8 cellular contexts compared by ENCODE assay signal in the genomic region with DNA sequence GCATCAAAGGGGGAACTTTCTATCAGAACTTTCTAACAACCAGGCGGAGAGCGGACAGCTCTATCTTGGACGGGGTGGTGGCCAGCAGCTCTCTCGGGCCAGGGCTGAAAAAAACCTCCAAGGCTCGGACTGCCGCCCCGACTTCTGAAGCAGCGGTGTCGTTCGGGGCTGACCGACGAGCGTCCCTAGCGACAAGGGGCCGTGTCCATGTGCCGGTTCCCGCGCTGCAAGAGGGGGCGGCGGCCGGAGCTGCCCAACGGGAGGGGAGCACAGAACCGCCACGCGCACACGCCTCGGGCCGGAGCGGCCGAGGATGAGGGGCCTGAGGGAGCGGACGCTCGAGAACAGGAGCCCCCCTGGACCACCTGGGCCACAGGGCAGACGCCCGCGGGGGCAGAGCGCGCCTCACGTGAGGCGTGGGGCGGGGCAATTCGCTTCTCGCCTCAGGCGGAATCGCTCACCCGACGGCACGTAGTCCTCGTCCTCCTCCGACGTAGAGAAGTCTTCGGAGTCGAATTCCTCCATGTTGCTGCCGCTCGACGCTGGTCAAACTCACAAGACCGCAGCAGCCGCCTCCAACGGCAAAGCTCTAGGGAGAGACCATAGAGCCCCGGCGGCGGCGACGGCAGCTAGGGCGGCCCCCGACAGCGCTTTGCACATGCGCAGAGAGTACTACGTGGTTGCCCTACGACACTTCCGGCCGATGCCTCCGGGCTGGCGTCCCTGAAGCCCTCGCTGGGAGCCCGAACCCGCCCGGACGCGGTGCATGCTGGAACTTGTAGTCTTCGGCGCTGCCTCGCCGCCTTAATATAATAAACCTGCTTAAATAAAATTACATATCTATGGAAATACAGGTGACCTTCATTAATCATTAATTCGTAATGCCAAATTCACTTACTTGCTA. TPM values are rescaled to one million over a fixed set of nuclear protein-coding genes. Genes with fewer than 3 reads are reported as not detected.
DNase-seq lines count a peak whose midpoint lies in the region; ATAC-seq lines count a peak whose summit lies in the region.

A gene (minus strand): TSS at position 676 of the 904 bp plus-strand sequence. CDS start 151 bp downstream, at position 525.

- H3K36me3 Mint-ChIP-seq in CD8-positive, alpha-beta memory T cell: peaks cover 0 to 18% (median 0%) of the 10 kb centered on the region in 3 donors

- H3K27me3 Mint-ChIP-seq in CD8-positive, alpha-beta memory T cell: peaks cover 0 to 2% of the 10 kb centered on the region in 2 donors

- H3K9me3 ChIP-seq in CD8-positive, alpha-beta memory T cell (ENCODE audit: low read length): no peaks in the 10 kb centered on the region
- no peaks in the 10 kb centered on the region for H3K9me3 ChIP-seq in effector memory CD4-positive, alpha-beta T cell (ENCODE audit: control insufficient read depth, low read length)

- peak within 1 kb of the TSS; percentile 86 to 95 (median 93) for H3K4me3 Mint-ChIP-seq in CD8-positive, alpha-beta memory T cell

- POLR2A ChIA-PET in CD8-positive, alpha-beta memory T cell (lab: Charles Lee): interaction anchor here (0.6 to 2.5 kb wide), 10 partner anchors 12 to 1138 kb away, joined by 3 to 21 read pairs (median 4); a partner anchor contains a TSS
- POLR2A ChIA-PET in activated CD8-positive, alpha-beta memory T cell treated with anti-CD3 and anti-CD28 coated beads for 36 hours (lab: Charles Lee): interaction anchor here (0.8 to 1.3 kb wide), 7 partner anchors 12 to 214 kb away, joined by 3 to 5 read pairs (median 4); a partner anchor contains a TSS

- H3K4me1 ChIP-seq in CD8-positive, alpha-beta memory T cell (ENCODE audit: insufficient read depth, low read length): peaks cover 12% of the 10 kb centered on the region
- H3K4me1 ChIP-seq in effector memory CD4-positive, alpha-beta T cell (ENCODE audit: control insufficient read depth, insufficient read depth, low read length, poor library complexity, severe bottlenecking): peaks cover 3% of the 10 kb centered on the region

- peak within 1 kb of the TSS; percentile 93 for H3K4me3 ChIP-seq in CD8-positive, alpha-beta memory T cell (ENCODE audit: low read length)
- H3K4me3 ChIP-seq in effector memory CD4-positive, alpha-beta T cell (ENCODE audit: insufficient read depth, low read depth, low read length, poor library complexity, severe bottlenecking): peak within 1 kb of the TSS; percentile 63

- peak within 1 kb of the TSS; percentile 94 to 99 (median 97) for H3K27ac Mint-ChIP-seq in CD8-positive, alpha-beta memory T cell

- ATAC-seq in GM19467 (IDR thresholded peaks at IDR 0.05; ENCODE audit: unreplicated experiment): peak; percentile 94

- peak within 1 kb of the TSS; percentile 98 for H3K27ac ChIP-seq in CD8-positive, alpha-beta memory T cell (ENCODE audit: low read depth, low read length)
- H3K27ac ChIP-seq in effector memory CD4-positive, alpha-beta T cell (ENCODE audit: insufficient read depth, low read length, poor library complexity, severe bottlenecking): peak within 1 kb of the TSS; percentile 96

- CTCF ChIA-PET in CD8-positive, alpha-beta memory T cell (lab: Charles Lee): interaction anchor here (0.8 to 2.7 kb wide), 14 partner anchors 12 to 233 kb away, joined by 3 to 37 read pairs (median 4); a partner anchor contains a TSS
- CTCF ChIA-PET in activated CD8-positive, alpha-beta memory T cell treated with anti-CD3 and anti-CD28 coated beads for 36 hours (lab: Charles Lee): interaction anchor here (0.7 to 2.7 kb wide), 8 partner anchors 11 to 1779 kb away, joined by 3 to 14 read pairs (median 6); a partner anchor contains a TSS

- H3K9me3 Mint-ChIP-seq in CD8-positive, alpha-beta memory T cell: no peaks in the 10 kb centered on the region

- no peaks in the 10 kb centered on the region for H3K36me3 ChIP-seq in CD8-positive, alpha-beta memory T cell (ENCODE audit: insufficient read depth, low read length)
- no peaks in the 10 kb centered on the region for H3K36me3 ChIP-seq in effector memory CD4-positive, alpha-beta T cell (ENCODE audit: control insufficient read depth, insufficient read depth, low read length)

- peak; percentile 94 to 98 (median 96) for DNase-seq in CD8-positive, alpha-beta memory T cell
- peak; percentile 88 for DNase-seq in HS-27A (ENCODE audit: low read depth)
- DNase-seq in NK-92 treated with Interleukin-12 subunit alpha and Interleukin-12 subunit beta, amount 100 ng/mL, for 24 hours (lab: John Stamatoyannopoulos, UW): peak; percentile 89
- peak; percentile 90 to 94 (median 91) for DNase-seq in effector memory CD4-positive, alpha-beta T cell
- peak; percentile 98 for DNase-seq in medulla oblongata (ENCODE audit: extremely low spot score)
- peak; percentile 90 for DNase-seq in stimulated activated CD8-positive, alpha-beta memory T cell treated with anti-CD3 and anti-CD28 coated beads, Interleukin-12 subunit alpha, Interleukin-12 subunit beta, amount 100 ng/mL, for 1 hour (ENCODE audit: low read depth)

- H3K27me3 ChIP-seq in CD8-positive, alpha-beta memory T cell (ENCODE audit: insufficient read depth, low read length, poor library complexity, severe bottlenecking): no peaks in the 10 kb centered on the region
- H3K27me3 ChIP-seq in effector memory CD4-positive, alpha-beta T cell (replicated peaks; ENCODE audit: control insufficient read depth, insufficient read depth, low read length, poor library complexity, severe bottlenecking): no peaks in the 10 kb centered on the region

- H3K4me1 Mint-ChIP-seq in CD8-positive, alpha-beta memory T cell: peaks cover 25 to 46% (median 39%) of the 10 kb centered on the region in 3 donors

RNA-seq across cellular contexts. Expression of the gene that starts here (rescaled TPM):
- total RNA-seq in CD8-positive, alpha-beta memory T cell: 10 to 100 TPM; 34.2 to 39.1 TPM
- 33.8 TPM for polyA plus RNA-seq in CD8-positive, alpha-beta memory T cell
- 10 to 100 TPM; 34.2 to 38.5 TPM for total RNA-seq in activated CD8-positive, alpha-beta memory T cell treated with anti-CD3 and anti-CD28 coated beads for 36 hours

Comparison
In these comparisons a context has a peak if more than half of its experiments do, and no peak if none do; other contexts are left out.
1. Peak in every context shown above with its lines: DNase-seq, ATAC-seq, H3K4me3 ChIP-seq and H3K27ac ChIP-seq.